9 cellular contexts compared by ENCODE assay signal in the genomic region with DNA sequence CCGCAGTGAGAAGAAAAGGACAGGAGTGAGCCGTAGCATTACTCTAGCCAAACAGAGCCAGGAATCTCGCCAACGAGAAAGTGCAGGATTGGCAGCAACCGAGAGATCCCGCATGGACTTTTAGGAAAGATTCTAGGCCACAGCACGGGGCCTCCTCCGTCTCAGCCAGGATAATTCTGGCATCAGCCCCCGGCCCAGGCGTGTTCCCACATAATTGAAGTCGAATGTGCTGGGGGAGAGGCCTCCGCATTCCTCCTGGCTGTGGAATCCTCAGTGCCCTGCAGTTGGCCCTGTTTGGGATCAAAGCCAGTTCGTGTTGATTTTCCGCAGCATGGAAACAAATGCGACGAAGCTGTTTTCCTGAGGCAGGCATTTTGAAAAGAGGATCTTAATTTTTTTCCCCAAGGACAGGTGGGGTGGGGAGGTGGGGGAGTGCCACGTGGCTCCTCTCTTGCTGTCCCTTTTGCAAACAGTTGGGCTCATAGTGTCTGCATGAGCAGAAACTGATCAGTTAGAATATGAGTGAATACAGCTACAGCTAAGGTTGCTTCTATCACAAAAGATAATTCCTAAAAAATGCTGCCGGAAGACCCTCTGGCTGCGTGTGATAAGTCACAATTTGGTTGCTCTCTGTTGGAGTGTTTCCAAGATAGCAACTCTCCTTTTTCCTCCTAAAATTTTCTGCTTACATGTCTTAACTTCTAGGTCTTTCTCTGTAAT. TPM values are rescaled to one million over a fixed set of nuclear protein-coding genes. Genes with fewer than 3 reads are reported as not detected.
DNase-seq lines count a peak whose midpoint lies in the region; ATAC-seq and TF ChIP-seq lines count a peak whose summit lies in the region.
"Had no signal": no experiment of that assay in that cellular context is flagged by ENCODE, and none has a peak within 500 bp of the region (broad histone marks: within the 10 kb centered on the region; RNA-seq: fewer than 3 reads in every experiment).

No MANE protein-coding gene starts in this region.

- no peaks in the 10 kb centered on the region for H3F3A ChIP-seq in MM.1S (ENCODE audit: insufficient read depth, low read length)

- H3K9me2 ChIP-seq in MM.1S (replicated peaks; ENCODE audit: insufficient read depth, low read length), result no peaks in the 10 kb centered on the region

- 16% methylated on average over 19 of the region's 19 CpGs for WGBS in urinary bladder

- no peak overlapping the region for H3K4me3 ChIP-seq in fibroblast of the aortic adventitia (ENCODE audit: low read depth, low read length)
- H3K4me3 ChIP-seq in mucosa of rectum (ENCODE audit: low read length in 2 of 2), result no peak overlapping the region
- H3K4me3 ChIP-seq in urinary bladder (ENCODE audit: low read depth, low read length), result no peak overlapping the region
- H3K4me3 ChIP-seq in MM.1S (ENCODE audit: low read length), result no peak overlapping the region

- no peaks in the 10 kb centered on the region for H3K79me2 ChIP-seq in MM.1S (ENCODE audit: low read length)

- no peak overlapping the region for H2AFZ ChIP-seq in MM.1S (ENCODE audit: low read length)

- TF ChIP-seq CTCF in fibroblast of the aortic adventitia (IDR thresholded peaks at IDR 0.05; ENCODE audit: insufficient read depth, low read length) (no peak), MM.1S (IDR thresholded peaks at IDR 0.05; ENCODE audit: low read length) (no peak)

- H4K20me1 ChIP-seq in MM.1S (ENCODE audit: insufficient read depth, low read length), result no peaks in the 10 kb centered on the region

- ATAC-seq in HG03354 (IDR thresholded peaks at IDR 0.05; ENCODE audit: poor library complexity, severe bottlenecking, unreplicated experiment), result no peak
- ATAC-seq in HG02678 (IDR thresholded peaks at IDR 0.05; ENCODE audit: unreplicated experiment), result no peak
- ATAC-seq: HCT116 had no signal

- H3K27me3 ChIP-seq in mucosa of rectum (ENCODE audit: control insufficient read depth in 2 of 2, insufficient read depth in 2 of 2, low read length in 2 of 2) (no peaks in the 10 kb centered on the region), MM.1S (replicated peaks; ENCODE audit: insufficient read depth, low read length) (no peaks in the 10 kb centered on the region)

- H3K27ac ChIP-seq in mucosa of rectum (ENCODE audit: low read depth in 2 of 2, low read length in 2 of 2), result peak overlapping the region; percentile 10 to 12
- peak overlapping the region; percentile 62 for H3K27ac ChIP-seq in urinary bladder (ENCODE audit: low read depth)
- no peak overlapping the region for H3K27ac ChIP-seq in MM.1S (ENCODE audit: low read length)

- no peak overlapping the region for H3K9ac ChIP-seq in mucosa of rectum (ENCODE audit: low read depth in 1 of 2, low read length in 2 of 2)
- H3K9ac ChIP-seq in MM.1S (ENCODE audit: low read length), result no peak overlapping the region

- peaks cover 0 to 2% of the 10 kb centered on the region in 2 donors for H3K4me1 ChIP-seq in mucosa of rectum (ENCODE audit: control insufficient read depth in 2 of 2, insufficient read depth in 2 of 2, low read length in 2 of 2)
- H3K4me1 ChIP-seq in urinary bladder (ENCODE audit: insufficient read depth), result no peaks in the 10 kb centered on the region
- H3K4me1 ChIP-seq in MM.1S (ENCODE audit: low read length), result no peaks in the 10 kb centered on the region

- H3K36me3 ChIP-seq in mucosa of rectum (ENCODE audit: control insufficient read depth in 2 of 2, insufficient read depth in 2 of 2, low read length in 2 of 2) (peaks cover 0 to 6% of the 10 kb centered on the region in 2 donors), urinary bladder (ENCODE audit: insufficient read depth) (no peaks in the 10 kb centered on the region), MM.1S (replicated peaks; ENCODE audit: insufficient read depth, low read length) (no peaks in the 10 kb centered on the region)

- no peaks in the 10 kb centered on the region for H3K9me3 ChIP-seq in mucosa of rectum (ENCODE audit: control insufficient read depth in 2 of 2, low read length in 2 of 2)
- no peaks in the 10 kb centered on the region for H3K9me3 ChIP-seq in MM.1S (replicated peaks; ENCODE audit: insufficient read depth, low read length)

- DNase-seq in fibroblast of the aortic adventitia (ENCODE audit: low read depth) (peak; percentile 87), MM.1S (no peak), NOMO-1 treated with DMSO at 0.1 percent for 48 hours (lab: John Stamatoyannopoulos, UW; ENCODE audit: unreplicated experiment) (no peak)

- no peak overlapping the region for H3K4me2 ChIP-seq in MM.1S (ENCODE audit: low read depth, low read length)

TF ChIP-seq in PFSK-1, 5 proteins besides CTCF, POLR2A, EP300 and RAD21:
- TF ChIP-seq FOXP2 (optimal IDR thresholded peaks at IDR 0.05; ENCODE audit: borderline replicate concordance, extremely low read depth, extremely low read length, insufficient read depth) (peak; percentile 54), POLR2AphosphoS5 (IDR thresholded peaks at IDR 0.05; ENCODE audit: low read depth, low read length) (no peak), TAF1 (IDR thresholded peaks at IDR 0.05; ENCODE audit: borderline replicate concordance, insufficient read depth, low read length) (no peak), SIN3A (IDR thresholded peaks at IDR 0.05; ENCODE audit: borderline replicate concordance, insufficient read depth, low read length) (no peak)
- TF ChIP-seq, protein P1, sequence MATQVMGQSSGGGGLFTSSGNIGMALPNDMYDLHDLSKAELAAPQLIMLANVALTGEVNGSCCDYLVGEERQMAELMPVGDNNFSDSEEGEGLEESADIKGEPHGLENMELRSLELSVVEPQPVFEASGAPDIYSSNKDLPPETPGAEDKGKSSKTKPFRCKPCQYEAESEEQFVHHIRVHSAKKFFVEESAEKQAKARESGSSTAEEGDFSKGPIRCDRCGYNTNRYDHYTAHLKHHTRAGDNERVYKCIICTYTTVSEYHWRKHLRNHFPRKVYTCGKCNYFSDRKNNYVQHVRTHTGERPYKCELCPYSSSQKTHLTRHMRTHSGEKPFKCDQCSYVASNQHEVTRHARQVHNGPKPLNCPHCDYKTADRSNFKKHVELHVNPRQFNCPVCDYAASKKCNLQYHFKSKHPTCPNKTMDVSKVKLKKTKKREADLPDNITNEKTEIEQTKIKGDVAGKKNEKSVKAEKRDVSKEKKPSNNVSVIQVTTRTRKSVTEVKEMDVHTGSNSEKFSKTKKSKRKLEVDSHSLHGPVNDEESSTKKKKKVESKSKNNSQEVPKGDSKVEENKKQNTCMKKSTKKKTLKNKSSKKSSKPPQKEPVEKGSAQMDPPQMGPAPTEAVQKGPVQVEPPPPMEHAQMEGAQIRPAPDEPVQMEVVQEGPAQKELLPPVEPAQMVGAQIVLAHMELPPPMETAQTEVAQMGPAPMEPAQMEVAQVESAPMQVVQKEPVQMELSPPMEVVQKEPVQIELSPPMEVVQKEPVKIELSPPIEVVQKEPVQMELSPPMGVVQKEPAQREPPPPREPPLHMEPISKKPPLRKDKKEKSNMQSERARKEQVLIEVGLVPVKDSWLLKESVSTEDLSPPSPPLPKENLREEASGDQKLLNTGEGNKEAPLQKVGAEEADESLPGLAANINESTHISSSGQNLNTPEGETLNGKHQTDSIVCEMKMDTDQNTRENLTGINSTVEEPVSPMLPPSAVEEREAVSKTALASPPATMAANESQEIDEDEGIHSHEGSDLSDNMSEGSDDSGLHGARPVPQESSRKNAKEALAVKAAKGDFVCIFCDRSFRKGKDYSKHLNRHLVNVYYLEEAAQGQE (IDR thresholded peaks at IDR 0.05; ENCODE audit: insufficient read depth in 1 of 2, low read depth in 2 of 2, low read length in 2 of 2), result no peak

RNA-seq across cellular contexts. Expression of a gene that starts 37.3 kb away (rescaled TPM):
- 104 TPM for polyA plus RNA-seq in PFSK-1 (2012; ENCODE audit: insufficient read length, low read depth)
- total RNA-seq in fibroblast of the aortic adventitia (ENCODE audit: low replicate concordance) (45.7 and 114 TPM in 2 replicates), urinary bladder (75.9 TPM)
- 29.9 TPM for polyA plus RNA-seq in urinary bladder

RNA-seq across cellular contexts. Expression of a gene that starts 49.4 kb away (rescaled TPM):
- 19.7 TPM for polyA plus RNA-seq in PFSK-1 (2012; ENCODE audit: insufficient read length, low read depth)
- 18.3 and 28.5 TPM in 2 replicates for total RNA-seq in fibroblast of the aortic adventitia (ENCODE audit: low replicate concordance)
- total RNA-seq in urinary bladder, result 18.8 TPM
- 10.6 TPM for polyA plus RNA-seq in urinary bladder

RNA-seq across cellular contexts. Expression of a gene that starts 49.5 kb away (rescaled TPM):
- polyA plus RNA-seq in PFSK-1 (2012; ENCODE audit: insufficient read length, low read depth), result 18.5 TPM
- total RNA-seq in fibroblast of the aortic adventitia (ENCODE audit: low replicate concordance) (15.1 and 19.7 TPM in 2 replicates), urinary bladder (27.5 TPM)
- polyA plus RNA-seq in urinary bladder, result 16.4 TPM
